38 cellular contexts compared by ENCODE assay signal in genomic region chr11:71908218-71908617, GRCh38. TPM values are rescaled to one million over a fixed set of nuclear protein-coding genes. Genes with fewer than 3 reads are reported as not detected.
"Had no signal": no experiment of that assay in that cellular context is flagged by ENCODE, and none has a peak within 500 bp of the region (broad histone marks: within the 10 kb centered on the region; RNA-seq: fewer than 3 reads in every experiment).

No MANE protein-coding gene starts in this region.

- H3K36me3 ChIP-seq: MG63 had no signal

- H3K9me3 ChIP-seq: MG63 had no signal

- H3K27me3 ChIP-seq: MG63 had no signal

- H3K4me3 ChIP-seq: MG63 had no signal

- DNase-seq: Karpas-422, Kasumi-1, MG63, MM.1S, MV-4-11, NCI-H1048, NCI-H1092, NCI-H1092 treated with DMSO at 0.1 percent for 48 hours, NCI-H1105, NCI-H1105 treated with DMSO at 0.1 percent for 48 hours, NCI-H1417, NCI-H1417 treated with DMSO at 0.1 percent for 48 hours, NCI-H1436, NCI-H1436 treated with DMSO at 0.1 percent for 48 hours, NCI-H146, NCI-H1694, NCI-H1694 treated with DMSO at 0.1 percent for 48 hours, NCI-H187, NCI-H187 treated with DMSO at 0.1 percent for 48 hours, NCI-H1930, NCI-H2029, NCI-H2029 treated with DMSO at 0.1 percent for 48 hours, NCI-H2081, NCI-H2081 treated with DMSO at 0.1 percent for 48 hours, NCI-H2107, NCI-H2171, NCI-H2171 treated with DMSO at 0.1 percent for 48 hours, NCI-H2227 treated with DMSO at 0.1 percent for 48 hours, NCI-H226, NCI-H345, NCI-H446, NCI-H446 treated with DMSO at 0.1 percent for 48 hours, NCI-H510A, NCI-H510A treated with DMSO at 0.1 percent for 48 hours had no signal

RNA-seq across cellular contexts. Expression of gene DEFB131B, which starts 30.0 kb away (rescaled TPM):
- total RNA-seq: LHCN-M2, M059J, MCF 10A, NCI-H460 had no signal
